8 cellular contexts compared by ENCODE assay signal in genomic region chr15:45454825-45455224, GRCh38.
DNase-seq lines count a peak whose midpoint lies in the region; ATAC-seq and TF ChIP-seq lines count a peak whose summit lies in the region.

No MANE protein-coding gene starts in this region.

- TF ChIP-seq CTCF in lung (IDR thresholded peaks at IDR 0.05; ENCODE audit: control extremely low read depth, extremely low read depth): no peak

- H3K36me3 Mint-ChIP-seq in T-helper 1 cell treated with Interleukin-12 subunit alpha and Interleukin-12 subunit beta and Interleukin-4 antibody, amounts not matched to agents 30 μg/mL and 1 μg/mL, for 36 hours (ENCODE audit: low read depth): peaks cover 2% of the 10 kb centered on the region

- in situ Hi-C loops in ACHN (cut with HindIII; ENCODE audit: low pct_ligation_motif_present, low pct_unique_long_range_greater_than_20kb, low sequenced_read_pairs): no loop called here

- H3K4me3 Mint-ChIP-seq in T-helper 1 cell treated with Interleukin-12 subunit alpha and Interleukin-12 subunit beta and Interleukin-4 antibody, amounts not matched to agents 30 μg/mL and 1 μg/mL, for 36 hours: peak overlapping the region; percentile 81

- peak overlapping the region; percentile 95 for H3K27ac Mint-ChIP-seq in T-helper 1 cell treated with Interleukin-12 subunit alpha and Interleukin-12 subunit beta and Interleukin-4 antibody, amounts not matched to agents 30 μg/mL and 1 μg/mL, for 36 hours

- no peaks in the 10 kb centered on the region for H3K9me3 Mint-ChIP-seq in T-helper 1 cell treated with Interleukin-12 subunit alpha and Interleukin-12 subunit beta and Interleukin-4 antibody, amounts not matched to agents 30 μg/mL and 1 μg/mL, for 36 hours

- ATAC-seq in GM19025 (IDR thresholded peaks at IDR 0.05; ENCODE audit: low read depth, unreplicated experiment): peak; percentile 67
- peak; percentile 63 for ATAC-seq in HG03378 (IDR thresholded peaks at IDR 0.05; ENCODE audit: unreplicated experiment)
- peak; percentile 43 for ATAC-seq in lung (ENCODE audit: insufficient read depth, low FRiP score)

- no peak overlapping the region for H3K4me2 ChIP-seq in Karpas-422 (ENCODE audit: low read depth, low read length, poor library complexity, severe bottlenecking)

- H3K79me2 ChIP-seq in Karpas-422 (ENCODE audit: low read length): no peaks in the 10 kb centered on the region

- no peaks in the 10 kb centered on the region for H4K20me1 ChIP-seq in Karpas-422 (ENCODE audit: insufficient read depth, low read depth, low read length)

- H3K27ac ChIP-seq in lung (ENCODE audit: low read depth in 1 of 2, low read length in 1 of 2): peak overlapping the region in 1 of 2 donors; percentile 78
- H3K27ac ChIP-seq in Karpas-422 (ENCODE audit: low read length): no peak overlapping the region

- H3K36me3 ChIP-seq in lung (ENCODE audit: control insufficient read depth in 2 of 2, insufficient read depth in 2 of 2, low read length in 2 of 2) (no peaks in the 10 kb centered on the region), Karpas-422 (ENCODE audit: insufficient read depth, low read length) (no peaks in the 10 kb centered on the region)

- no peaks in the 10 kb centered on the region for H3K27me3 Mint-ChIP-seq in T-helper 1 cell treated with Interleukin-12 subunit alpha and Interleukin-12 subunit beta and Interleukin-4 antibody, amounts not matched to agents 30 μg/mL and 1 μg/mL, for 36 hours (ENCODE audit: low read depth)

- H3K27me3 ChIP-seq in lung (ENCODE audit: control insufficient read depth, insufficient read depth): no peaks in the 10 kb centered on the region
- H3K27me3 ChIP-seq in Karpas-422 (ENCODE audit: low read length): no peaks in the 10 kb centered on the region

- H3K9me2 ChIP-seq in Karpas-422 (replicated peaks; ENCODE audit: insufficient read depth, low read length): no peaks in the 10 kb centered on the region

- H3K9me3 ChIP-seq in lung (ENCODE audit: control insufficient read depth in 2 of 2, insufficient read depth in 1 of 2, low read length in 1 of 2) (no peaks in the 10 kb centered on the region), Karpas-422 (ENCODE audit: low read length) (no peaks in the 10 kb centered on the region)

- H3K9ac ChIP-seq in Karpas-422 (ENCODE audit: low read length): no peak overlapping the region

- no peak overlapping the region for H2AFZ ChIP-seq in Karpas-422 (ENCODE audit: low read length)

- DNase-seq in ACHN: peak; percentile 92
- DNase-seq in astrocyte of the hippocampus (ENCODE audit: low read depth, low spot score): peak; percentile 98
- DNase-seq in lung (ENCODE audit: low spot score): peak; percentile 80
- peak; percentile 81 for DNase-seq in stimulated activated CD8-positive, alpha-beta memory T cell treated with anti-CD3 and anti-CD28 coated beads, Interleukin-4, amount 100 ng/mL, for 48 hours
- no peak for DNase-seq in Karpas-422

- peaks cover 0 to 4% of the 10 kb centered on the region in 2 donors for H3K4me1 ChIP-seq in lung (ENCODE audit: control insufficient read depth in 2 of 2, insufficient read depth in 2 of 2, low read length in 2 of 2)
- peaks cover 15% of the 10 kb centered on the region for H3K4me1 ChIP-seq in Karpas-422 (ENCODE audit: low read length)

- 24 to 30% methylated on average over 8 of the region's 8 CpGs for WGBS in lung, 2 donors

- H3K4me3 ChIP-seq in lung (no peak overlapping the region), Karpas-422 (ENCODE audit: low read length) (no peak overlapping the region)

- peaks cover 52% of the 10 kb centered on the region for H3K4me1 Mint-ChIP-seq in T-helper 1 cell treated with Interleukin-12 subunit alpha and Interleukin-12 subunit beta and Interleukin-4 antibody, amounts not matched to agents 30 μg/mL and 1 μg/mL, for 36 hours (ENCODE audit: low read depth)
